In the genomic region with DNA sequence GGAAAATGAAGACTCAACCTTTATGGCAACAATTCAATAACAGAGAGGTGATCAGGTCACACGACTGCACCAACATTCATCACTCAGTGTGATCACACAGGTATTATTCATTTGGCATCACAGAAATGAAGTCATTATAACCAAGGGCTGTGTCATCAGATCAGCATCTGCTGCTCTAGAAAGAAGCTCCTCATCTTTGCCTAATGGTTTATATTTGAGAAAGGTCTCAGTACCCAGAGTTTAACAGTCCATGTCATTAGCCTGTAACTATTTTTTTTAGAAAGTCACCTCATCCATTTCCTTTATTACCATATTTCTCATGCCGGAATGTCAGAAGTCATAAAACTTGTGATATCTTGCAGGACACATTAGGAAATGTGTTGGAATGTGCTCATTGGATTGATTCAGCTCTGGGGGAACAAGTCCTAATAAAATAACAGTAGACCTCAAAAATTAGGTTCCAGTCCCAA, we compare ENCODE assay signal across 18 cellular contexts. TPM values are rescaled to one million over a fixed set of nuclear protein-coding genes. Genes with fewer than 3 reads are reported as not detected.
DNase-seq lines count a peak whose midpoint lies in the region; ATAC-seq and TF ChIP-seq lines count a peak whose summit lies in the region.
"Had no signal": no experiment of that assay in that cellular context is flagged by ENCODE, and none has a peak within 500 bp of the region (broad histone marks: within the 10 kb centered on the region; RNA-seq: fewer than 3 reads in every experiment).

No MANE protein-coding gene starts in this region.

- H3K4me1 ChIP-seq in A673 (ENCODE audit: insufficient read depth, low read length, poor library complexity, severe bottlenecking) (no peaks in the 10 kb centered on the region), psoas muscle (peaks cover 30% of the 10 kb centered on the region), colonic mucosa (no peaks in the 10 kb centered on the region), tibial nerve (peaks cover 0 to 23% (median 0%) of the 10 kb centered on the region in 4 donors)

- no peak overlapping the region for H3K27ac Mint-ChIP-seq in activated CD4-positive, alpha-beta T cell treated with anti-CD3 and anti-CD28 coated beads for 36 hours

- peaks cover 14% of the 10 kb centered on the region for H3K27me3 Mint-ChIP-seq in activated CD4-positive, alpha-beta T cell treated with anti-CD3 and anti-CD28 coated beads for 36 hours

- no peaks in the 10 kb centered on the region for H3K36me3 ChIP-seq in A673 (ENCODE audit: insufficient read depth, low read length, poor library complexity, severe bottlenecking)
- no peaks in the 10 kb centered on the region for H3K36me3 ChIP-seq in psoas muscle (ENCODE audit: insufficient read depth in 1 of 2, low read depth in 1 of 2)
- H3K36me3 ChIP-seq in colonic mucosa, result no peaks in the 10 kb centered on the region
- H3K36me3 ChIP-seq in tibial nerve, result no peaks in the 10 kb centered on the region
- H3K36me3 ChIP-seq: heart right ventricle had no signal

- WGBS in psoas muscle, 3 donors, result 35 to 72% (median 53%) methylated on average over 2 of the region's 2 CpGs
- WGBS in tibial nerve, 2 donors, result 78% methylated on average over 2 of the region's 2 CpGs

- no peak overlapping the region for H3K27ac ChIP-seq in A673 (ENCODE audit: low read depth, low read length, poor library complexity, severe bottlenecking)
- peak overlapping the region; percentile 67 to 91 for H3K27ac ChIP-seq in coronary artery
- peak overlapping the region; percentile 37 for H3K27ac ChIP-seq in psoas muscle
- H3K27ac ChIP-seq in colonic mucosa, result no peak overlapping the region
- peak overlapping the region in 2 of 4 donors; percentile 22 to 60 for H3K27ac ChIP-seq in tibial nerve

- intact Hi-C loops in A673 (cut with micrococcal nuclease; ENCODE audit: unreplicated experiment), result no loop called here
- intact Hi-C loops in psoas muscle (cut with DNase I), result no loop called here
- intact Hi-C loops in activated CD4-positive, alpha-beta T cell treated with anti-CD3 and anti-CD28 coated beads for 36 hours (cut with DNase I, micrococcal nuclease), result no loop called here
- intact Hi-C loops in colonic mucosa (cut with DNase I), result no loop called here

- H3K9me3 ChIP-seq in A673 (ENCODE audit: low read depth, low read length, poor library complexity, severe bottlenecking) (no peaks in the 10 kb centered on the region), psoas muscle (no peaks in the 10 kb centered on the region), colonic mucosa (no peaks in the 10 kb centered on the region), tibial nerve (no peaks in the 10 kb centered on the region)
- H3K9me3 ChIP-seq: heart right ventricle had no signal

- H3K4me1 Mint-ChIP-seq in activated CD4-positive, alpha-beta T cell treated with anti-CD3 and anti-CD28 coated beads for 36 hours, result no peaks in the 10 kb centered on the region

- H3K9me3 Mint-ChIP-seq in activated CD4-positive, alpha-beta T cell treated with anti-CD3 and anti-CD28 coated beads for 36 hours (ENCODE audit: low read depth), result no peaks in the 10 kb centered on the region

- H3K4me3 Mint-ChIP-seq in activated CD4-positive, alpha-beta T cell treated with anti-CD3 and anti-CD28 coated beads for 36 hours, result no peak overlapping the region

- TF ChIP-seq POLR2A in tibial nerve (IDR thresholded peaks at IDR 0.05), result no peak

- BruUV-seq in A673 (replicated peaks; lab: Mats Ljungman, UMichigan), result no TSS peak

- no peaks in the 10 kb centered on the region for H3K36me3 Mint-ChIP-seq in activated CD4-positive, alpha-beta T cell treated with anti-CD3 and anti-CD28 coated beads for 36 hours (ENCODE audit: low read depth)

- peak; percentile 8 for DNase-seq in A673 (ENCODE audit: low spot score)
- peak; percentile 73 for DNase-seq in HCEC 1CT
- no peak for DNase-seq in coronary artery (ENCODE audit: low spot score)
- DNase-seq in psoas muscle, result no peak
- DNase-seq in activated CD4-positive, alpha-beta T cell treated with anti-CD3 and anti-CD28 coated beads for 36 hours, result no peak
- DNase-seq in colonic mucosa, result no peak
- no peak for DNase-seq in tibial nerve (ENCODE audit: low spot score in 2 of 2)
- DNase-seq: activated CD4-positive, CD25-positive, alpha-beta regulatory T cell treated with anti-CD3 and anti-CD28 coated beads, Interleukin-2, amount 50 U/mL, for 72 hours; anterior cingulate cortex; GOT3; heart right ventricle; Kasumi-1; NCI-H1417; RPMI8226; small intestine; T-helper 2 cell had no signal

- H3K27me3 ChIP-seq in A673 (replicated peaks; ENCODE audit: insufficient read depth, low read depth, low read length, poor library complexity) (no peaks in the 10 kb centered on the region), psoas muscle (ENCODE audit: insufficient read depth in 3 of 3, low read length in 2 of 3) (no peaks in the 10 kb centered on the region), colonic mucosa (no peaks in the 10 kb centered on the region), tibial nerve (no peaks in the 10 kb centered on the region)
- H3K27me3 ChIP-seq: heart right ventricle had no signal

- CTCF ChIA-PET in A673 (lab: Charles Lee), result no interaction called here
- CTCF ChIA-PET in activated CD4-positive, alpha-beta T cell treated with anti-CD3 and anti-CD28 coated beads for 36 hours (lab: Charles Lee), result interaction anchor here (0.6 kb wide), 1 partner anchor 55 kb away, joined by 3 read pairs; no protein-coding TSS in a partner anchor

- TF ChIP-seq EP300 in tibial nerve (IDR thresholded peaks at IDR 0.05), result peak in 1 of 2 donors; percentile 47

- H3K4me3 ChIP-seq in A673 (ENCODE audit: low read depth, low read length, poor library complexity, severe bottlenecking) (no peak overlapping the region), coronary artery (no peak overlapping the region), psoas muscle (no peak overlapping the region), colonic mucosa (no peak overlapping the region), tibial nerve (no peak overlapping the region)
- H3K4me3 ChIP-seq: GM12878, heart right ventricle had no signal

- ATAC-seq in psoas muscle, result peak; percentile 62 to 76 (median 64)
- ATAC-seq in activated CD4-positive, alpha-beta T cell treated with anti-CD3 and anti-CD28 coated beads for 36 hours, result no peak
- no peak for ATAC-seq in HG03460 (IDR thresholded peaks at IDR 0.05; ENCODE audit: unreplicated experiment)
- ATAC-seq: GM12878 had no signal

- TF ChIP-seq CTCF in A673 (conservative IDR thresholded peaks at IDR 0.05; ENCODE audit: low read depth, low read length) (no peak), coronary artery (IDR thresholded peaks at IDR 0.05) (no peak), psoas muscle (IDR thresholded peaks at IDR 0.05) (no peak), colonic mucosa (IDR thresholded peaks at IDR 0.05) (no peak), tibial nerve (IDR thresholded peaks at IDR 0.05) (no peak)

- no peak overlapping the region for H3K9ac ChIP-seq in colonic mucosa (ENCODE audit: low read depth in 2 of 2, low read length in 2 of 2)

- POLR2A ChIA-PET in A673 (lab: Charles Lee; ENCODE audit: low non-redundant PET), result no interaction called here
- POLR2A ChIA-PET in activated CD4-positive, alpha-beta T cell treated with anti-CD3 and anti-CD28 coated beads for 36 hours (lab: Charles Lee), result no interaction called here

RNA-seq across cellular contexts. Expression of a gene that starts 45.1 kb away (rescaled TPM):
- total RNA-seq in A673 (2021), result 0.17 and 0.58 TPM in 2 replicates
- total RNA-seq in psoas muscle, result 10 to 100 TPM; 31.7 to 49.0 (median 45.2) TPM
- polyA plus RNA-seq in psoas muscle, result 10 to 100 TPM in 2 of 3 donors, 1 to 10 TPM in 1; 4.5 to 18.0 (median 16.1) TPM
- total RNA-seq in activated CD4-positive, alpha-beta T cell treated with anti-CD3 and anti-CD28 coated beads for 36 hours, result not detected
- total RNA-seq in colonic mucosa, result 10 to 100 TPM in 1 of 2 donors, 1 to 10 TPM in 1; 8.1 to 16.6 TPM
- 10 to 100 TPM in 3 of 4 donors, 1 to 10 TPM in 1; 8.7 to 35.0 (median 14.8) TPM for total RNA-seq in tibial nerve

Comparison
In these comparisons a context has a peak if more than half of its experiments do, and no peak if none do; other contexts are left out.
1. DNase-seq: peak in A673 (single experiment) and HCEC 1CT (single experiment); none in coronary artery (single experiment), psoas muscle (0 of 2), activated CD4-positive, alpha-beta T cell treated with anti-CD3 and anti-CD28 coated beads for 36 hours (single experiment), colonic mucosa (single experiment) and tibial nerve (0 of 2).
2. H3K27ac ChIP-seq: peak in coronary artery (2 of 2) and psoas muscle (single experiment); none in A673 (single experiment) and colonic mucosa (single experiment).
3. ATAC-seq: peak in psoas muscle (4 of 4); none in activated CD4-positive, alpha-beta T cell treated with anti-CD3 and anti-CD28 coated beads for 36 hours (single experiment) and HG03460 (single experiment).